Comparison of ENCODE assay signal across 1 cellular context in the genomic region with DNA sequence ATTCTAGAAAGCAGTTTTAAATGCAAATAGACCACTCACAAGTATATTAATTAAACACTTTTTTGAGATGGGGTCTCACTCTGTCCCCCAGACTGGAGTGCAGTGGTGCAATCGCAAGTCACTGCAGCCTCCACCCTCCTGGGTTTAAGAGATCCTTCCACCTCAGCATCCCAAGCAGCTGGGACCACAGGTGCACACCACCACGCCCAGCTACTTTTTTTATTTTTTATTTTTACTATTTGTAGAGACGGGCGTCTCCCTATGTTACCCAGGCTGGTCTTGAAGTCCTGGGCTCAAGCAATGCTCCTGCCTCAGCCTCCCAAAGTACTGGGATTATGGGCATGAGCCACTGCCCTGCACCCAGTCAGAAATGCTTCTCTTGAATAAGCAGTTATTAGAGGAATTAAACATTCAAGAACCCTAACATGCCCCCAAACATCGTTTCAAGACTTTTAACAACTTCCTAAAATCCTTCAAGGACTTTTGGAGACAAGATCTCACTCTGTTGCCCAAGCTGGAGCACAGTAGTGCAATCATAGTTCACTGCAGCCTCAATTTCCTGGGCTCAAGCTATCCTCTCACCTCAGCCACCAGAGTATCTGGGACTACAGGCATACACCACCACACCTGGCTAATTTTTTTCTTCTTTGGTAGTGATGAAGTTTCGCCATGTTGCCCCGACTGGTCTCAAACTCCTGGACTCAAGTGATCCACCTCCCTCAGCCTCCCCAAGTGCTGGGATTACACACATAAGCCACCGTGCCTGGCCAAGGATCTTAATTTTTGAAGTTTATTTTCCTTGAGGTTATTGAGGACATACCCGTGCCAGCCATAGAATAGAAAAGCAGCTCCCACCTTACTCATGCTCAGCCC.
TF ChIP-seq lines count a peak whose summit lies in the region.

No MANE protein-coding gene starts in this region.

TF ChIP-seq in GM23338, 12 proteins besides CTCF, POLR2A, EP300 and RAD21 (continued from another document):
- no peak for TF ChIP-seq ETS1 (IDR thresholded peaks at IDR 0.05)
- TF ChIP-seq ZNF331 (CRISPR knock-in tag; IDR thresholded peaks at IDR 0.05; ENCODE audit: low read depth): no peak
- TF ChIP-seq POLR2AphosphoS5 (IDR thresholded peaks at IDR 0.05; ENCODE audit: low read depth): no peak; the same call in 1 of the 2 replicates
- no peak for TF ChIP-seq CREB1 (CRISPR knock-in tag; IDR thresholded peaks at IDR 0.05; ENCODE audit: low read depth)
- TF ChIP-seq, protein P1, sequence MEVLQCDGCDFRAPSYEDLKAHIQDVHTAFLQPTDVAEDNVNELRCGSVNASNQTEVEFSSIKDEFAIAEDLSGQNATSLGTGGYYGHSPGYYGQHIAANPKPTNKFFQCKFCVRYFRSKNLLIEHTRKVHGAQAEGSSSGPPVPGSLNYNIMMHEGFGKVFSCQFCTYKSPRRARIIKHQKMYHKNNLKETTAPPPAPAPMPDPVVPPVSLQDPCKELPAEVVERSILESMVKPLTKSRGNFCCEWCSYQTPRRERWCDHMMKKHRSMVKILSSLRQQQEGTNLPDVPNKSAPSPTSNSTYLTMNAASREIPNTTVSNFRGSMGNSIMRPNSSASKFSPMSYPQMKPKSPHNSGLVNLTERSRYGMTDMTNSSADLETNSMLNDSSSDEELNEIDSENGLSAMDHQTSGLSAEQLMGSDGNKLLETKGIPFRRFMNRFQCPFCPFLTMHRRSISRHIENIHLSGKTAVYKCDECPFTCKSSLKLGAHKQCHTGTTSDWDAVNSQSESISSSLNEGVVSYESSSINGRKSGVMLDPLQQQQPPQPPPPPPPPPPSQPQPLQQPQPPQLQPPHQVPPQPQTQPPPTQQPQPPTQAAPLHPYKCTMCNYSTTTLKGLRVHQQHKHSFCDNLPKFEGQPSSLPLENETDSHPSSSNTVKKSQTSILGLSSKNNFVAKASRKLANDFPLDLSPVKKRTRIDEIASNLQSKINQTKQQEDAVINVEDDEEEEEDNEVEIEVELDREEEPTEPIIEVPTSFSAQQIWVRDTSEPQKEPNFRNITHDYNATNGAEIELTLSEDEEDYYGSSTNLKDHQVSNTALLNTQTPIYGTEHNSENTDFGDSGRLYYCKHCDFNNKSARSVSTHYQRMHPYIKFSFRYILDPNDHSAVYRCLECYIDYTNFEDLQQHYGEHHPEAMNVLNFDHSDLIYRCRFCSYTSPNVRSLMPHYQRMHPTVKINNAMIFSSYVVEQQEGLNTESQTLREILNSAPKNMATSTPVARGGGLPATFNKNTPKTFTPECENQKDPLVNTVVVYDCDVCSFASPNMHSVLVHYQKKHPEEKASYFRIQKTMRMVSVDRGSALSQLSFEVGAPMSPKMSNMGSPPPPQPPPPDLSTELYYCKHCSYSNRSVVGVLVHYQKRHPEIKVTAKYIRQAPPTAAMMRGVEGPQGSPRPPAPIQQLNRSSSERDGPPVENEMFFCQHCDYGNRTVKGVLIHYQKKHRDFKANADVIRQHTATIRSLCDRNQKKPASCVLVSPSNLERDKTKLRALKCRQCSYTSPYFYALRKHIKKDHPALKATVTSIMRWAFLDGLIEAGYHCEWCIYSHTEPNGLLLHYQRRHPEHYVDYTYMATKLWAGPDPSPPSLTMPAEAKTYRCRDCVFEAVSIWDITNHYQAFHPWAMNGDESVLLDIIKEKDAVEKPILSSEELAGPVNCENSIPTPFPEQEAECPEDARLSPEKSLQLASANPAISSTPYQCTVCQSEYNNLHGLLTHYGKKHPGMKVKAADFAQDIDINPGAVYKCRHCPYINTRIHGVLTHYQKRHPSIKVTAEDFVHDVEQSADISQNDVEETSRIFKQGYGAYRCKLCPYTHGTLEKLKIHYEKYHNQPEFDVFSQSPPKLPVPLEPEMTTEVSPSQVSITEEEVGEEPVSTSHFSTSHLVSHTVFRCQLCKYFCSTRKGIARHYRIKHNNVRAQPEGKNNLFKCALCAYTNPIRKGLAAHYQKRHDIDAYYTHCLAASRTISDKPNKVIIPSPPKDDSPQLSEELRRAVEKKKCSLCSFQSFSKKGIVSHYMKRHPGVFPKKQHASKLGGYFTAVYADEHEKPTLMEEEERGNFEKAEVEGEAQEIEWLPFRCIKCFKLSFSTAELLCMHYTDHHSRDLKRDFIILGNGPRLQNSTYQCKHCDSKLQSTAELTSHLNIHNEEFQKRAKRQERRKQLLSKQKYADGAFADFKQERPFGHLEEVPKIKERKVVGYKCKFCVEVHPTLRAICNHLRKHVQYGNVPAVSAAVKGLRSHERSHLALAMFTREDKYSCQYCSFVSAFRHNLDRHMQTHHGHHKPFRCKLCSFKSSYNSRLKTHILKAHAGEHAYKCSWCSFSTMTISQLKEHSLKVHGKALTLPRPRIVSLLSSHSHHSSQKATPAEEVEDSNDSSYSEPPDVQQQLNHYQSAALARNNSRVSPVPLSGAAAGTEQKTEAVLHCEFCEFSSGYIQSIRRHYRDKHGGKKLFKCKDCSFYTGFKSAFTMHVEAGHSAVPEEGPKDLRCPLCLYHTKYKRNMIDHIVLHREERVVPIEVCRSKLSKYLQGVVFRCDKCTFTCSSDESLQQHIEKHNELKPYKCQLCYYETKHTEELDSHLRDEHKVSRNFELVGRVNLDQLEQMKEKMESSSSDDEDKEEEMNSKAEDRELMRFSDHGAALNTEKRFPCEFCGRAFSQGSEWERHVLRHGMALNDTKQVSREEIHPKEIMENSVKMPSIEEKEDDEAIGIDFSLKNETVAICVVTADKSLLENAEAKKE (CRISPR knock-in tag; IDR thresholded peaks at IDR 0.05): no peak
